In genomic region chr15:74038707-74039655, GRCh38 we compare ENCODE assay signal across 1 cellular context.
TF ChIP-seq lines count a peak whose summit lies in the region.

No MANE protein-coding gene starts in this region.

TF ChIP-seq in WTC11, 78 proteins besides CTCF, POLR2A, EP300 and RAD21 (continued from another document):
- no peak for TF ChIP-seq ZSCAN18 (CRISPR knock-in tag; IDR thresholded peaks at IDR 0.05)
- no peak for TF ChIP-seq MXD4 (CRISPR knock-in tag; IDR thresholded peaks at IDR 0.05; ENCODE audit: borderline replicate concordance)
- TF ChIP-seq TCF7 (CRISPR knock-in tag; IDR thresholded peaks at IDR 0.05; ENCODE audit: low read depth) = no peak
- no peak for TF ChIP-seq MLX (CRISPR knock-in tag; IDR thresholded peaks at IDR 0.05)
- TF ChIP-seq E2F1 (CRISPR knock-in tag; IDR thresholded peaks at IDR 0.05) = no peak
